In the genomic region with DNA sequence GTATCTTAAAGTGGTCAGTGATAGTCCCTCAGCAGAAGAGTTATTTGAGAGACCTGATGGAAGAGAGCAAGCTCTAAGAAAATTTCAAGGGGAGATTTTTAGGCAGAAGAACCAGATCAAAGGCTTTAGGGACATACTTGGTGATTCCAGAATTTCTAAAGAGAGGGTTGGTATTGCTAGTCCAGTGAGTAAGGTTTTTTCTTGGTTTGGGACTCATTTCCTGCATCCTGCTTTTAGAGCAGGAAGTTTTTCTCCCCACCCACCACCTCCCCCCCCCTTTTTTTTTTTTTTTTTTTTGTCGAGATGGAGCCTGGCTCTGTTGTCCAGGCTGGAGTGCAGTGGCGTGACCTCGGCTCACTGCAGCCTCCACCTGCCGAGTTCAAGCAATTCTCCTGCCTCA, we compare ENCODE assay signal across 17 cellular contexts. TPM values are rescaled to one million over a fixed set of nuclear protein-coding genes. Genes with fewer than 3 reads are reported as not detected.
A peak's percentile ranks its signal among the peaks of the same experiment; 100 is the strongest.
DNase-seq lines count a peak whose midpoint lies in the region; ATAC-seq, FAIRE-seq and TF ChIP-seq lines count a peak whose summit lies in the region.
"Had no signal": no experiment of that assay in that cellular context is flagged by ENCODE, and none has a peak within 500 bp of the region (broad histone marks: within the 10 kb centered on the region; RNA-seq: fewer than 3 reads in every experiment).

No MANE protein-coding gene starts in this region.

- H3K27me3 ChIP-seq in CD8-positive, alpha-beta T cell (ENCODE audit: insufficient read depth, low read length), result no peaks in the 10 kb centered on the region
- H3K27me3 ChIP-seq in endothelial cell of umbilical vein (ENCODE audit: control insufficient read depth in 2 of 2, insufficient read depth in 2 of 2, low read length in 2 of 2) (no peaks in the 10 kb centered on the region), psoas muscle (ENCODE audit: insufficient read depth in 3 of 3, low read length in 2 of 3) (no peaks in the 10 kb centered on the region), Peyer's patch (no peaks in the 10 kb centered on the region)
- H3K27me3 ChIP-seq: BLaER1, SJSA1 had no signal

- H3K4me1 Mint-ChIP-seq in CD8-positive, alpha-beta T cell (ENCODE audit: low read depth), result peaks cover 3% of the 10 kb centered on the region
- H3K4me1 Mint-ChIP-seq in effector memory CD8-positive, alpha-beta T cell (ENCODE audit: low read depth in 2 of 2), result peaks cover 0 to 1% of the 10 kb centered on the region in 2 donors
- H3K4me1 Mint-ChIP-seq: H9 had no signal

- FAIRE-seq in endothelial cell of umbilical vein (lab: Jason Lieb, UNC), result no peak
- FAIRE-seq: HTR-8/SVneo had no signal

- TF ChIP-seq POLR2A in endothelial cell of umbilical vein (IDR thresholded peaks at IDR 0.05; ENCODE audit: low read depth, low read length) (no peak), Peyer's patch (IDR thresholded peaks at IDR 0.05) (no peak)

- peak overlapping the region; percentile 54 for H3K4me2 ChIP-seq in endothelial cell of umbilical vein (ENCODE audit: insufficient read depth, low read length)
- H3K4me2 ChIP-seq: BLaER1 had no signal

- H4K20me1 ChIP-seq in endothelial cell of umbilical vein (replicated peaks; ENCODE audit: control insufficient read depth, extremely low read depth, insufficient read depth, low read length), result no peaks in the 10 kb centered on the region
- H4K20me1 ChIP-seq: BLaER1 had no signal

- no peaks in the 10 kb centered on the region for H3K27me3 Mint-ChIP-seq in CD8-positive, alpha-beta T cell (ENCODE audit: low read depth)
- no peaks in the 10 kb centered on the region for H3K27me3 Mint-ChIP-seq in effector memory CD8-positive, alpha-beta T cell

- 74 to 83% (median 76%) methylated on average over 4 of the region's 4 CpGs for WGBS in psoas muscle, 3 donors

- DNase-seq in CD8-positive, alpha-beta T cell, result no peak
- peak; percentile 27 for DNase-seq in ELR (ENCODE audit: low read depth)
- peak; percentile 5 for DNase-seq in endothelial cell of umbilical vein (ENCODE audit: low read depth, low spot score)
- DNase-seq in psoas muscle, result no peak
- no peak for DNase-seq in effector memory CD8-positive, alpha-beta T cell
- DNase-seq in Peyer's patch, result no peak
- DNase-seq: H9, NCI-H1436 treated with DMSO at 0.1 percent for 48 hours, NCI-H2081, NCI-H226, NCI-H526 treated with DMSO at 0.1 percent for 48 hours had no signal

- peaks cover 16% of the 10 kb centered on the region for H3K36me3 ChIP-seq in CD8-positive, alpha-beta T cell (ENCODE audit: insufficient read depth, low read length)
- H3K36me3 ChIP-seq in endothelial cell of umbilical vein (ENCODE audit: control insufficient read depth in 2 of 2, extremely low read depth in 1 of 2, insufficient read depth in 2 of 2, low read length in 2 of 2) (peaks cover 2 to 13% of the 10 kb centered on the region in 2 experiments), psoas muscle (ENCODE audit: insufficient read depth in 1 of 2, low read depth in 1 of 2) (peaks cover 0 to 47% of the 10 kb centered on the region in 2 donors), Peyer's patch (peaks cover 0 to 39% (median 0%) of the 10 kb centered on the region in 3 donors)

- H3K4me3 ChIP-seq in CD8-positive, alpha-beta T cell (ENCODE audit: low read depth, low read length), result no peak overlapping the region
- H3K4me3 ChIP-seq in endothelial cell of umbilical vein (replicated peaks in 1 of 3; ENCODE audit: insufficient read depth in 1 of 3, low read depth in 1 of 3, low read length in 3 of 3) (no peak overlapping the region), psoas muscle (no peak overlapping the region), Peyer's patch (no peak overlapping the region)
- H3K4me3 ChIP-seq: BLaER1, SJSA1 had no signal

- dilution Hi-C loops in endothelial cell of umbilical vein (cut with MboI; ENCODE audit: extremely low pct_ligation_motif_present, low sequenced_read_pairs), result no loop called here

- no peak for TF ChIP-seq CTCF in CD8-positive, alpha-beta T cell (IDR thresholded peaks at IDR 0.05)
- TF ChIP-seq CTCF in endothelial cell of umbilical vein (IDR thresholded peaks at IDR 0.05; ENCODE audit: extremely low read depth in 1 of 2, insufficient read depth in 1 of 2, low read depth in 1 of 2, low read length in 2 of 2) (no peak), psoas muscle (IDR thresholded peaks at IDR 0.05) (no peak), Peyer's patch (IDR thresholded peaks at IDR 0.05) (no peak)

- H2AFZ ChIP-seq in endothelial cell of umbilical vein (ENCODE audit: low read depth, low read length), result no peak overlapping the region

- POLR2A ChIA-PET in CD8-positive, alpha-beta T cell (lab: Charles Lee), result no interaction called here
- POLR2A ChIA-PET in endothelial cell of umbilical vein (lab: Charles Lee), result no interaction called here

- H3K27ac ChIP-seq in CD8-positive, alpha-beta T cell (ENCODE audit: low read depth, low read length), result no peak overlapping the region
- peak overlapping the region; percentile 24 for H3K27ac ChIP-seq in endothelial cell of umbilical vein (ENCODE audit: insufficient read depth, low read depth, low read length)
- peak overlapping the region; percentile 25 for H3K27ac ChIP-seq in psoas muscle
- no peak overlapping the region for H3K27ac ChIP-seq in Peyer's patch
- H3K27ac ChIP-seq: BLaER1, RWPE1, SJSA1 had no signal

- peaks cover 4% of the 10 kb centered on the region for H3K9me3 Mint-ChIP-seq in CD8-positive, alpha-beta T cell
- H3K9me3 Mint-ChIP-seq in effector memory CD8-positive, alpha-beta T cell, result no peaks in the 10 kb centered on the region

- intact Hi-C loops in CD8-positive, alpha-beta T cell (cut with DNase I, micrococcal nuclease), result no loop called here
- intact Hi-C loops in endothelial cell of umbilical vein (cut with micrococcal nuclease) (no loop called here), psoas muscle (cut with DNase I) (no loop called here)

- CTCF ChIA-PET in CD8-positive, alpha-beta T cell (lab: Charles Lee), result no interaction called here
- CTCF ChIA-PET in endothelial cell of umbilical vein (lab: Charles Lee), result no interaction called here

- ATAC-seq in CD8-positive, alpha-beta T cell, result no peak
- ATAC-seq in psoas muscle, result peak in 1 of 4 donors; percentile 12
- ATAC-seq in effector memory CD8-positive, alpha-beta T cell (replicated peaks), result no peak
- ATAC-seq in HG02840 (IDR thresholded peaks at IDR 0.05; ENCODE audit: low FRiP score, unreplicated experiment), result no peak

- no TSS peak for BruUV-seq in endothelial cell of umbilical vein (replicated peaks; lab: Mats Ljungman, UMichigan)

- H3K79me2 ChIP-seq in endothelial cell of umbilical vein (ENCODE audit: control insufficient read depth, insufficient read depth, low read length), result no peaks in the 10 kb centered on the region

- no peak overlapping the region for H3K4me3 Mint-ChIP-seq in CD8-positive, alpha-beta T cell
- H3K4me3 Mint-ChIP-seq in effector memory CD8-positive, alpha-beta T cell, result no peak overlapping the region
- H3K4me3 Mint-ChIP-seq: H9 had no signal

- H3K36me3 Mint-ChIP-seq in CD8-positive, alpha-beta T cell, result peaks cover 46% of the 10 kb centered on the region
- peaks cover 21% of the 10 kb centered on the region for H3K36me3 Mint-ChIP-seq in effector memory CD8-positive, alpha-beta T cell (ENCODE audit: insufficient read depth)

- H3K9me1 ChIP-seq in endothelial cell of umbilical vein (replicated peaks; ENCODE audit: control insufficient read depth, extremely low read depth, insufficient read depth, low read length), result no peaks in the 10 kb centered on the region

- peak overlapping the region; percentile 71 for H3K27ac Mint-ChIP-seq in CD8-positive, alpha-beta T cell
- H3K27ac Mint-ChIP-seq in effector memory CD8-positive, alpha-beta T cell, result no peak overlapping the region
- H3K27ac Mint-ChIP-seq: H9 had no signal

- H3K9me3 ChIP-seq in CD8-positive, alpha-beta T cell (ENCODE audit: low read length), result no peaks in the 10 kb centered on the region
- H3K9me3 ChIP-seq in endothelial cell of umbilical vein (replicated peaks; ENCODE audit: control insufficient read depth, insufficient read depth, low read length) (no peaks in the 10 kb centered on the region), psoas muscle (no peaks in the 10 kb centered on the region), Peyer's patch (no peaks in the 10 kb centered on the region)
- H3K9me3 ChIP-seq: SJSA1 had no signal

- no peak overlapping the region for H3K9ac ChIP-seq in endothelial cell of umbilical vein (replicated peaks; ENCODE audit: extremely low read depth, insufficient read depth, low read length)
- H3K9ac ChIP-seq: BLaER1 had no signal

- H3K4me1 ChIP-seq in CD8-positive, alpha-beta T cell (ENCODE audit: insufficient read depth, low read length), result no peaks in the 10 kb centered on the region
- peaks cover 8% of the 10 kb centered on the region for H3K4me1 ChIP-seq in endothelial cell of umbilical vein (ENCODE audit: control insufficient read depth, extremely low read depth, insufficient read depth, low read length)
- no peaks in the 10 kb centered on the region for H3K4me1 ChIP-seq in psoas muscle
- H3K4me1 ChIP-seq in Peyer's patch, result no peaks in the 10 kb centered on the region
- H3K4me1 ChIP-seq: BLaER1, SJSA1 had no signal

TF ChIP-seq in endothelial cell of umbilical vein, 7 proteins besides CTCF, POLR2A, EP300 and RAD21 (continues in another document):
- TF ChIP-seq GATA2 (IDR thresholded peaks at IDR 0.05; ENCODE audit: insufficient read depth, insufficient read length, low read depth, low read length) (no peak), POLR2AphosphoS5 (IDR thresholded peaks at IDR 0.05; ENCODE audit: insufficient read depth, low read depth, low read length) (no peak), FOS (IDR thresholded peaks at IDR 0.05; ENCODE audit: borderline replicate concordance, insufficient read depth, low read length) (no peak), EZH2 (IDR thresholded peaks at IDR 0.05; ENCODE audit: borderline replicate concordance, low read depth, low read length, severe bottlenecking) (no peak)
- TF ChIP-seq, protein P1, sequence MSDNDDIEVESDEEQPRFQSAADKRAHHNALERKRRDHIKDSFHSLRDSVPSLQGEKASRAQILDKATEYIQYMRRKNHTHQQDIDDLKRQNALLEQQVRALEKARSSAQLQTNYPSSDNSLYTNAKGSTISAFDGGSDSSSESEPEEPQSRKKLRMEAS (IDR thresholded peaks at IDR 0.05; ENCODE audit: insufficient read depth, insufficient read length), result no peak

RNA-seq across cellular contexts. Expression of a gene that starts 42.6 kb away (rescaled TPM):
- 1 to 10 TPM; 4.6 to 6.2 TPM for total RNA-seq in CD8-positive, alpha-beta T cell
- total RNA-seq in endothelial cell of umbilical vein (134 and 152 TPM in 2 replicates), psoas muscle (100 to 1,000 TPM; 109 to 208 (median 118) TPM), Peyer's patch (10 to 100 TPM in 1 of 4 donors, 1 to 10 TPM in 3; 2.8 to 14.9 (median 4.0) TPM)
- polyA plus RNA-seq in endothelial cell of umbilical vein (50.9 and 53.5 TPM in 2 replicates), psoas muscle (10 to 100 TPM; 38.3 to 67.1 (median 55.8) TPM)
- 49.0 and 50.6 TPM in 2 replicates for polyA plus RNA-seq in endothelial cell of umbilical vein (2011; cell fraction: cytosol; rRNA removed)
- polyA plus RNA-seq in endothelial cell of umbilical vein (2011; cell fraction: nucleus; rRNA removed), result 84.1 and 102 TPM in 2 replicates
- polyA plus RNA-seq in endothelial cell of umbilical vein (2012), result 29.9 and 46.0 TPM in 2 replicates
- 111 and 117 TPM in 2 replicates for polyA minus RNA-seq in endothelial cell of umbilical vein
- 0.72 TPM for polyA minus RNA-seq in endothelial cell of umbilical vein (2011; cell fraction: cytosol; rRNA and poly(A)+ RNA removed)
- 62.9 and 88.7 TPM in 2 replicates for polyA minus RNA-seq in endothelial cell of umbilical vein (2011; cell fraction: nucleus; rRNA and poly(A)+ RNA removed)
- total RNA-seq: OCI-LY7 had no signal

Comparison
In these comparisons a context has a peak if more than half of its experiments do, and no peak if none do; other contexts are left out.
1. DNase-seq: peak in ELR (single experiment) and endothelial cell of umbilical vein (single experiment); none in CD8-positive, alpha-beta T cell (0 of 7), psoas muscle (0 of 2), effector memory CD8-positive, alpha-beta T cell (0 of 3) and Peyer's patch (0 of 3).
2. H3K27ac ChIP-seq: peak in endothelial cell of umbilical vein (single experiment) and psoas muscle (single experiment); none in CD8-positive, alpha-beta T cell (single experiment) and Peyer's patch (0 of 4).